In genomic region chr9:91533382-91533781, GRCh38 we compare ENCODE assay signal across 20 cellular contexts.
A peak's percentile ranks its signal among the peaks of the same experiment; 100 is the strongest.
DNase-seq lines count a peak whose midpoint lies in the region; ATAC-seq, FAIRE-seq and TF ChIP-seq lines count a peak whose summit lies in the region.
"Had no signal": no experiment of that assay in that cellular context is flagged by ENCODE, and none has a peak within 500 bp of the region (broad histone marks: within the 10 kb centered on the region; RNA-seq: fewer than 3 reads in every experiment).

No MANE protein-coding gene starts in this region.

- H3K9me3 Mint-ChIP-seq in IgD-negative memory B cell = no peaks in the 10 kb centered on the region
- H3K9me3 Mint-ChIP-seq: CD4-positive, alpha-beta T cell had no signal

- H2AFZ ChIP-seq in K562 (ENCODE audit: low read depth, low read length) = no peak overlapping the region

- CTCF ChIA-PET in K562 (lab: Yijun Ruan, JAX; ENCODE audit: low intra/inter-chr PET ratio) = no interaction called here

- POLR2A ChIA-PET in K562 (lab: Yijun Ruan, JAX) = no interaction called here

- H4K20me1 ChIP-seq in K562 (replicated peaks; ENCODE audit: control insufficient read depth, insufficient read depth, low read length) = no peaks in the 10 kb centered on the region

- BruUV-seq in K562 (replicated peaks; lab: Mats Ljungman, UMichigan) = no TSS peak

- H3K9ac ChIP-seq in K562 (ENCODE audit: insufficient read depth in 1 of 2, low read depth in 2 of 2, low read length in 2 of 2) = no peak overlapping the region

- TF ChIP-seq RAD21 in K562 (CRISPR knock-in tag; conservative IDR thresholded peaks at IDR 0.05 in 1 of 2, IDR thresholded peaks at IDR 0.05 in 1 of 2) = no peak

- no peaks in the 10 kb centered on the region for H3K36me3 Mint-ChIP-seq in IgD-negative memory B cell

- in situ Hi-C loops in K562 (cut with MboI) = no loop called here

- no peak overlapping the region for H3K4me3 Mint-ChIP-seq in IgD-negative memory B cell
- H3K4me3 Mint-ChIP-seq: CD4-positive, alpha-beta T cell had no signal

- WGBS in K562 (ENCODE audit: insufficient coverage, low coverage, missing lambda C conversion rate) = under 1% methylated on average over 7 of the region's 7 CpGs

- TF ChIP-seq EP300 in K562 (IDR thresholded peaks at IDR 0.05; ENCODE audit: low read length) = no peak

- no peaks in the 10 kb centered on the region for H3K36me3 ChIP-seq in K562 (ENCODE audit: control insufficient read depth, insufficient read depth, low read length)
- H3K36me3 ChIP-seq: HAP-1 had no signal

- intact Hi-C loops in K562 (cut with micrococcal nuclease) = no loop called here

- TF ChIP-seq POLR2A in K562 (conservative IDR thresholded peaks at IDR 0.05) = no peak

- DNase-seq in K562 (ENCODE audit: extremely low read depth in 1 of 4, low spot score in 3 of 4) (no peak), epithelial cell of esophagus (ENCODE audit: low read depth) (peak; percentile 38), kidney tubule cell (ENCODE audit: low spot score) (peak; percentile 24), medulla oblongata (ENCODE audit: extremely low spot score) (no peak), superior temporal gyrus (ENCODE audit: extremely low spot score) (no peak), HK-2 (ENCODE audit: unreplicated experiment) (no peak)
- DNase-seq: ACHN; AML-193; Caco-2; CD4-positive, alpha-beta T cell; GF-D8; KBM-7 had no signal

- peaks cover 0 to 2% (median 0%) of the 10 kb centered on the region in 3 donors for H3K4me1 Mint-ChIP-seq in IgD-negative memory B cell

- no peaks in the 10 kb centered on the region for H3K9me3 ChIP-seq in K562 (replicated peaks; ENCODE audit: control insufficient read depth, insufficient read depth, low read depth, low read length)
- H3K9me3 ChIP-seq: Caco-2, HAP-1 had no signal

- TF ChIP-seq CTCF in K562 (IDR thresholded peaks at IDR 0.05 in 2 of 3, conservative IDR thresholded peaks at IDR 0.05 in 1 of 3; ENCODE audit: insufficient read depth in 2 of 3, low read depth in 1 of 3, low read length in 3 of 3) (no peak), epithelial cell of esophagus (IDR thresholded peaks at IDR 0.05; ENCODE audit: insufficient read depth, low read depth, low read length, missing control alignments) (no peak)

- H3K27ac ChIP-seq in K562 (ENCODE audit: extremely low read depth, low read depth, low read length) = no peak overlapping the region
- H3K27ac ChIP-seq: C4-2B had no signal

- no peak for FAIRE-seq in K562 (lab: Jason Lieb, UNC)
- FAIRE-seq: A204.1, D721Med, GM19239, H1 had no signal

- ATAC-seq in K562 (no peak), GM18498 (IDR thresholded peaks at IDR 0.05; ENCODE audit: unreplicated experiment) (no peak)

- H3K27me3 Mint-ChIP-seq in IgD-negative memory B cell = peaks cover 8% of the 10 kb centered on the region

- no peak overlapping the region for H3K4me2 ChIP-seq in K562 (ENCODE audit: insufficient read depth, low read length)

- H3K27me3 ChIP-seq in K562 (ENCODE audit: control insufficient read depth in 2 of 2, insufficient read depth in 2 of 2, low read length in 2 of 2) = peaks cover 13 to 40% of the 10 kb centered on the region in 2 experiments; a peak in 3 of 5 replicates

- H3K4me3 ChIP-seq in K562 = no peak overlapping the region
- H3K4me3 ChIP-seq in epithelial cell of esophagus (ENCODE audit: low read length) = no peak overlapping the region
- H3K4me3 ChIP-seq: HAP-1 had no signal

- peak overlapping the region in 2 of 3 donors; percentile 18 to 36 for H3K27ac Mint-ChIP-seq in IgD-negative memory B cell
- H3K27ac Mint-ChIP-seq: CD4-positive, alpha-beta T cell had no signal

- H3K79me2 ChIP-seq in K562 (ENCODE audit: control insufficient read depth, insufficient read depth, low read length) = no peaks in the 10 kb centered on the region

- H3K9me1 ChIP-seq in K562 (ENCODE audit: control insufficient read depth, insufficient read depth, low read length) = no peaks in the 10 kb centered on the region

- no peaks in the 10 kb centered on the region for H3K4me1 ChIP-seq in K562 (replicated peaks in 1 of 2; ENCODE audit: control insufficient read depth in 2 of 2, insufficient read depth in 2 of 2, low read length in 2 of 2)
- H3K4me1 ChIP-seq: HAP-1 had no signal

TF ChIP-seq in K562, 482 proteins besides CTCF, POLR2A, EP300 and RAD21:
- TF ChIP-seq STAG1 (CRISPR knock-in tag; IDR thresholded peaks at IDR 0.05; ENCODE audit: borderline replicate concordance) (no peak), RBM25 (IDR thresholded peaks at IDR 0.05; ENCODE audit: low read depth, low read length, severe bottlenecking) (peak; percentile 34), ZBTB26 (CRISPR knock-in tag; IDR thresholded peaks at IDR 0.05) (no peak), DMBX1 (CRISPR knock-in tag; IDR thresholded peaks at IDR 0.05; ENCODE audit: borderline replicate concordance) (no peak), STAT6 (CRISPR knock-in tag; IDR thresholded peaks at IDR 0.05) (no peak)

Comparison
In these comparisons a context has a peak if more than half of its experiments do, and no peak if none do; other contexts are left out.
1. DNase-seq: peak in epithelial cell of esophagus (single experiment) and kidney tubule cell (single experiment); none in K562 (0 of 4), medulla oblongata (single experiment), superior temporal gyrus (single experiment) and HK-2 (single experiment).